ENCODE assay signal across 8 cellular contexts in the genomic region with DNA sequence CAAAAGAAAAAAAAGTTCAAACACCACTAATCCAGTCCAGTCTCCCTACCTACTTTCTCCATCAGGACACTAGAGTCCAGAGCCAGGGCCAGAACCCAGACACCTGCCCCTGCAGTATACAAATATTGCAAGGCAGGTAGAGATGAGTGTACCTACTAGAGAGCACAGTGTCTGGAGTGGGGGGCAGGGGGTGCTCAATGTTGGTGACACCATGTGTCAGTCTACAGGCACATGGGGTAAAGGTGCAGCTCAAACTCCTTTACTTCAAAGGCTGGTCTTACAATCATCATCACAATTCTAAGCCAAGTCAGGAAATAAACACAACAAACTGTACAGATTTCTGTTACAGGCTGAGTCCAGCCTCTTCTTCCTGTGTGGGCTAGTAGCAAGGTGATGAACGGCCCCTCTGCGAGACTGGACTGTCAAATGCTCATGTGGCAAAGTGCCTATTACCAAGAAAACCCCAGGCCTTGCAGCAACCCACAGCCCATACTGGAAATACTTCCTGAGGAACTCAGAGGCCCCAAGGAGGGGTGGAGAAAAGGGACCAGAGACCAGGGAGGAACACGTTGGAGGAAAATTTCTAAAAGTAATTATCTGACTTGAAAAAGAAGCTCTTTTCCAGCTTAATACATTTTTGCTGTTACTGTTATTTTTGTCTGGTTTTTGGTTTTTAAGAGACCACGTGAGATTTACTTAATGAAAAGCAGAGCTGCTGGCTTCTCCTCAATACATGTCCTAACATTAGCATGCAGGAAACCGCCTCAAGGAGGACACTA. TPM values are rescaled to one million over a fixed set of nuclear protein-coding genes. Genes with fewer than 3 reads are reported as not detected.
A peak's percentile ranks its signal among the peaks of the same experiment; 100 is the strongest.
DNase-seq lines count a peak whose midpoint lies in the region; ATAC-seq and TF ChIP-seq lines count a peak whose summit lies in the region.

No MANE protein-coding gene starts in this region.

- H3K27me3 Mint-ChIP-seq in stimulated activated naive CD8-positive, alpha-beta T cell treated with anti-CD3 and anti-CD28 coated beads, Interleukin-15, Interleukin-2, amounts not matched to agents 100 ng/mL and 50 ng/mL, for 24 hours = no peaks in the 10 kb centered on the region
- no peaks in the 10 kb centered on the region for H3K27me3 Mint-ChIP-seq in glutamatergic neuron (ENCODE audit: unreplicated experiment)

- peaks cover 90% of the 10 kb centered on the region for H3K4me1 ChIP-seq in lower lobe of right lung

- intact Hi-C loops in lower lobe of right lung (cut with DNase I) = no loop called here

- no peak for TF ChIP-seq CTCF in lower lobe of right lung (IDR thresholded peaks at IDR 0.05)
- no peak for TF ChIP-seq CTCF in glutamatergic neuron (IDR thresholded peaks at IDR 0.05; ENCODE audit: partially characterized antibody, unreplicated experiment)

- H3K4me3 Mint-ChIP-seq in stimulated activated naive CD8-positive, alpha-beta T cell treated with anti-CD3 and anti-CD28 coated beads, Interleukin-15, Interleukin-2, amounts not matched to agents 100 ng/mL and 50 ng/mL, for 24 hours = peak overlapping the region; percentile 48
- H3K4me3 Mint-ChIP-seq in glutamatergic neuron (ENCODE audit: unreplicated experiment) = no peak overlapping the region

- peaks cover 36% of the 10 kb centered on the region for H3K36me3 Mint-ChIP-seq in stimulated activated naive CD8-positive, alpha-beta T cell treated with anti-CD3 and anti-CD28 coated beads, Interleukin-15, Interleukin-2, amounts not matched to agents 100 ng/mL and 50 ng/mL, for 24 hours (ENCODE audit: low read depth)
- H3K36me3 Mint-ChIP-seq in glutamatergic neuron (ENCODE audit: unreplicated experiment) = no peaks in the 10 kb centered on the region

- no peaks in the 10 kb centered on the region for H3K9me3 ChIP-seq in lower lobe of right lung

- no peak overlapping the region for H3K4me3 ChIP-seq in lower lobe of right lung

- peaks cover 100% of the 10 kb centered on the region for H3K4me1 Mint-ChIP-seq in stimulated activated naive CD8-positive, alpha-beta T cell treated with anti-CD3 and anti-CD28 coated beads, Interleukin-15, Interleukin-2, amounts not matched to agents 100 ng/mL and 50 ng/mL, for 24 hours (ENCODE audit: low read depth)
- H3K4me1 Mint-ChIP-seq in glutamatergic neuron (ENCODE audit: low read depth, unreplicated experiment) = peaks cover 36% of the 10 kb centered on the region

- ATAC-seq in stimulated activated naive CD8-positive, alpha-beta T cell treated with anti-CD3 and anti-CD28 coated beads, Interleukin-15, Interleukin-2, amounts not matched to agents 100 U/mL and 50 U/mL, for 24 hours = no peak
- ATAC-seq in lower lobe of right lung = peak; percentile 31 to 54
- no peak for ATAC-seq in GM19452 (IDR thresholded peaks at IDR 0.05; ENCODE audit: unreplicated experiment)

- peak overlapping the region; percentile 38 for H3K27ac ChIP-seq in lower lobe of right lung

- H3K27ac Mint-ChIP-seq in stimulated activated naive CD8-positive, alpha-beta T cell treated with anti-CD3 and anti-CD28 coated beads, Interleukin-15, Interleukin-2, amounts not matched to agents 100 ng/mL and 50 ng/mL, for 24 hours = peak overlapping the region; percentile 93
- no peak overlapping the region for H3K27ac Mint-ChIP-seq in glutamatergic neuron (ENCODE audit: unreplicated experiment)

- peaks cover 46% of the 10 kb centered on the region for H3K36me3 ChIP-seq in lower lobe of right lung

- H3K9me3 Mint-ChIP-seq in stimulated activated naive CD8-positive, alpha-beta T cell treated with anti-CD3 and anti-CD28 coated beads, Interleukin-15, Interleukin-2, amounts not matched to agents 100 ng/mL and 50 ng/mL, for 24 hours = no peaks in the 10 kb centered on the region
- no peaks in the 10 kb centered on the region for H3K9me3 Mint-ChIP-seq in glutamatergic neuron (ENCODE audit: unreplicated experiment)

- H3K27me3 ChIP-seq in lower lobe of right lung (ENCODE audit: low read depth) = no peaks in the 10 kb centered on the region

- DNase-seq in stimulated activated naive CD8-positive, alpha-beta T cell treated with anti-CD3 and anti-CD28 coated beads, Interleukin-15, Interleukin-2, amounts not matched to agents 100 U/mL and 50 U/mL, for 24 hours = no peak
- peak; percentile 86 for DNase-seq in astrocyte of the hippocampus (ENCODE audit: low read depth, low spot score)
- peak; percentile 61 for DNase-seq in lower lobe of right lung
- no peak for DNase-seq in glutamatergic neuron
- no peak for DNase-seq in NCI-H1694 treated with DMSO at 0.1 percent for 48 hours (lab: John Stamatoyannopoulos, UW)
- no peak for DNase-seq in D341Med (ENCODE audit: low spot score)

RNA-seq across cellular contexts. Expression of gene TBC1D2B, which starts 29.7 kb away (rescaled TPM):
- total RNA-seq in lower lobe of right lung (69.8 TPM), glutamatergic neuron (ENCODE audit: unreplicated experiment) (45.3 TPM)

RNA-seq across cellular contexts. Expression of gene SH2D7, which starts 44.5 kb away (rescaled TPM):
- total RNA-seq in lower lobe of right lung = not detected
- not detected for total RNA-seq in glutamatergic neuron (ENCODE audit: unreplicated experiment)

Comparison
In these comparisons a context has a peak if more than half of its experiments do, and no peak if none do; other contexts are left out.
1. ATAC-seq: peak in lower lobe of right lung (2 of 2); none in stimulated activated naive CD8-positive, alpha-beta T cell treated with anti-CD3 and anti-CD28 coated beads, Interleukin-15, Interleukin-2, amounts not matched to agents 100 U/mL and 50 U/mL, for 24 hours (single experiment) and GM19452 (single experiment).
2. DNase-seq: peak in astrocyte of the hippocampus (single experiment) and lower lobe of right lung (single experiment); none in stimulated activated naive CD8-positive, alpha-beta T cell treated with anti-CD3 and anti-CD28 coated beads, Interleukin-15, Interleukin-2, amounts not matched to agents 100 U/mL and 50 U/mL, for 24 hours (single experiment), glutamatergic neuron (single experiment), NCI-H1694 treated with DMSO at 0.1 percent for 48 hours (single experiment) and D341Med (single experiment).